Comparison of ENCODE assay signal across 8 cellular contexts in the genomic region with DNA sequence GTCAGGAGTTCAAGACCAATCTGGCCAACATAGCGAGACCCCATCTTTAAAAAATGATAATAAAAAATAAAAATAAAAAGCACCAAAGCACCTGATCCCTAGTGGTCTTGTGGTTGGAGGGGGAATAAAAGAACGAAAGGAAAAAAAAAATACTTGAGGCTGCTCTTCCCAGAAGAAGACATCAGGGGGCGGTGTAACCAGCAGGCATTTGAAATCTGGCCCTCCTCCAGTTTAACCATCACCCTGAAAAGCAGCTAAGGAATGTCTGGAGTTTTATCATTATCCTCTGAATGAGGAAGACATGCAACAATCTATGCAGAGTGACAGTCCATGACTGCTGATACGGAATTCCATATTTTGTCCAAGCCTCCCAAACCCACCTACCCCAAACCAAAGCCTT. TPM values are rescaled to one million over a fixed set of nuclear protein-coding genes. Genes with fewer than 3 reads are reported as not detected.
A peak's percentile ranks its signal among the peaks of the same experiment; 100 is the strongest.
DNase-seq lines count a peak whose midpoint lies in the region; ATAC-seq, FAIRE-seq and TF ChIP-seq lines count a peak whose summit lies in the region.

No MANE protein-coding gene starts in this region.

- TF ChIP-seq EP300 in A549 (IDR thresholded peaks at IDR 0.05), result no peak

- DNase-seq in A549 (ENCODE audit: low read depth in 1 of 2, low spot score in 1 of 2), result peak; percentile 32 to 51
- DNase-seq in GM10266 (ENCODE audit: extremely low spot score), result peak; percentile 62
- DNase-seq in Peyer's patch, result no peak
- peak; percentile 39 for DNase-seq in fibroblast of villous mesenchyme (ENCODE audit: low read depth)
- DNase-seq in mesenteric fat pad (ENCODE audit: low spot score), result no peak
- DNase-seq in NCI-H1092 (lab: John Stamatoyannopoulos, UW), result no peak
- no peak for DNase-seq in central memory CD4-positive, alpha-beta T cell

- H3K4me3 ChIP-seq in A549, result no peak overlapping the region
- no peak overlapping the region for H3K4me3 ChIP-seq in Peyer's patch
- H3K4me3 ChIP-seq in fibroblast of villous mesenchyme (ENCODE audit: low read depth, low read length), result no peak overlapping the region

- H3K27ac ChIP-seq in A549 (peak overlapping the region in 1 of 2 experiments; percentile 85; a peak in 3 of 6 replicates), Peyer's patch (no peak overlapping the region)

- POLR2A ChIA-PET in A549 (lab: Yijun Ruan, JAX), result interaction anchor here (1.3 kb wide), 1 partner anchor 13 kb away, joined by 4 read pairs; no protein-coding TSS in a partner anchor

- TF ChIP-seq CTCF in A549 (IDR thresholded peaks at IDR 0.05) (peak; percentile 46), GM10266 (IDR thresholded peaks at IDR 0.05; ENCODE audit: control insufficient read depth, insufficient read depth, low read depth, missing control alignments) (peak; percentile 33), Peyer's patch (IDR thresholded peaks at IDR 0.05) (peak in 5 of 6 experiments; percentile 24 to 50 (median 45)), fibroblast of villous mesenchyme (IDR thresholded peaks at IDR 0.05; ENCODE audit: insufficient read depth, low read depth, low read length) (peak; percentile 71)

- FAIRE-seq in A549 (lab: Jason Lieb, UNC), result no peak

- peak; percentile 20 to 26; a peak in 1 of 5 replicates for TF ChIP-seq RAD21 in A549 (conservative IDR thresholded peaks at IDR 0.05 in 1 of 2, IDR thresholded peaks at IDR 0.05 in 1 of 2)

- 34% methylated on average over 4 of the region's 4 CpGs for WGBS in A549 (ENCODE audit: missing lambda C conversion rate)

- CTCF ChIA-PET in A549 (lab: Yijun Ruan, JAX), result interaction anchor here (0.8 to 9.0 kb wide), 7 partner anchors 16 to 503 kb away, joined by 3 to 142 read pairs (median 4); partner anchors contain the start of genes MPST and TST

- H3K4me2 ChIP-seq in A549, result no peak overlapping the region

- TF ChIP-seq POLR2A in A549 (IDR thresholded peaks at IDR 0.05; ENCODE audit: low read length), result no peak
- no peak for TF ChIP-seq POLR2A in Peyer's patch (IDR thresholded peaks at IDR 0.05)

- H3K4me1 ChIP-seq in A549 (peaks cover 47% of the 10 kb centered on the region), Peyer's patch (peaks cover 0 to 29% (median 1%) of the 10 kb centered on the region in 4 donors)

- ATAC-seq in A549, result no peak
- ATAC-seq in GM21381 (IDR thresholded peaks at IDR 0.05; ENCODE audit: unreplicated experiment), result no peak

- no peaks in the 10 kb centered on the region for H3K27me3 ChIP-seq in Peyer's patch

- no peaks in the 10 kb centered on the region for H3K36me3 ChIP-seq in Peyer's patch

- no peaks in the 10 kb centered on the region for H3K9me3 ChIP-seq in A549
- no peaks in the 10 kb centered on the region for H3K9me3 ChIP-seq in Peyer's patch

TF ChIP-seq in A549, 52 proteins besides CTCF, POLR2A, EP300 and RAD21:
- TF ChIP-seq E2F6 (IDR thresholded peaks at IDR 0.05; ENCODE audit: borderline replicate concordance, low read depth), result no peak
- no peak for TF ChIP-seq GATA3 (IDR thresholded peaks at IDR 0.05; ENCODE audit: borderline replicate concordance)
- TF ChIP-seq SMC3 (IDR thresholded peaks at IDR 0.05), result 0 out of 3 replicates have a peak, but pooled peaks have one; percentile 16
- TF ChIP-seq ZNF302 (CRISPR knock-in tag; IDR thresholded peaks at IDR 0.05), result no peak
- TF ChIP-seq HEYL (CRISPR knock-in tag; IDR thresholded peaks at IDR 0.05), result no peak
- TF ChIP-seq ATOH8 (CRISPR knock-in tag; IDR thresholded peaks at IDR 0.05; ENCODE audit: low read depth), result no peak

RNA-seq across cellular contexts. Expression of gene KCTD17, which starts 5.6 kb away (rescaled TPM):
- 17.7 and 18.7 TPM in 2 replicates for polyA plus RNA-seq in A549 (2011; rRNA removed)
- polyA plus RNA-seq in A549 (2012; cell fraction: cytosol; rRNA removed), result 23.0 and 35.2 TPM in 2 replicates
- 49.7 and 59.1 TPM in 2 replicates for polyA plus RNA-seq in A549 (2012; cell fraction: nucleus; rRNA removed)
- polyA plus RNA-seq in A549 (2017; fragmentation: RNase III; extraction: RNeasy Plus Mini Kit Qiagen cat#74134 plus additional on column Dnase treatment), result 29.5 to 37.1 TPM (median 35.5 TPM) in 3 replicates
- polyA minus RNA-seq in A549 (2011; rRNA and poly(A)+ RNA removed), result 37.0 and 37.9 TPM in 2 replicates
- 10 to 100 TPM in 3 of 4 donors, 1 to 10 TPM in 1; 9.5 to 30.5 (median 13.5) TPM for total RNA-seq in Peyer's patch
- 28.9 and 34.1 TPM in 2 replicates for total RNA-seq in fibroblast of villous mesenchyme
- total RNA-seq in mesenteric fat pad, result 13.4 TPM

RNA-seq across cellular contexts. Expression of gene MPST, which starts 26.4 kb away (rescaled TPM):
- polyA plus RNA-seq in A549 (2011; rRNA removed) (40.6 and 44.2 TPM in 2 replicates), A549 (2017; fragmentation: RNase III; extraction: RNeasy Plus Mini Kit Qiagen cat#74134 plus additional on column Dnase treatment) (55.4 to 63.3 TPM (median 61.8 TPM) in 3 replicates)
- 109 and 153 TPM in 2 replicates for polyA plus RNA-seq in A549 (2012; cell fraction: cytosol; rRNA removed)
- 121 and 191 TPM in 2 replicates for polyA plus RNA-seq in A549 (2012; cell fraction: nucleus; rRNA removed)
- 20.0 and 24.3 TPM in 2 replicates for polyA minus RNA-seq in A549 (2011; rRNA and poly(A)+ RNA removed)
- total RNA-seq in Peyer's patch (100 to 1,000 TPM; 128 to 498 (median 394) TPM), fibroblast of villous mesenchyme (64.3 and 94.1 TPM in 2 replicates), mesenteric fat pad (63.8 TPM)

RNA-seq across cellular contexts. Expression of gene TST, which starts 26.7 kb away (rescaled TPM):
- 43.2 and 49.4 TPM in 2 replicates for polyA plus RNA-seq in A549 (2011; rRNA removed)
- 66.1 and 85.7 TPM in 2 replicates for polyA plus RNA-seq in A549 (2012; cell fraction: cytosol; rRNA removed)
- 69.8 and 75.9 TPM in 2 replicates for polyA plus RNA-seq in A549 (2012; cell fraction: nucleus; rRNA removed)
- 36.4 to 50.1 TPM (median 49.4 TPM) in 3 replicates for polyA plus RNA-seq in A549 (2017; fragmentation: RNase III; extraction: RNeasy Plus Mini Kit Qiagen cat#74134 plus additional on column Dnase treatment)
- 30.3 and 39.4 TPM in 2 replicates for polyA minus RNA-seq in A549 (2011; rRNA and poly(A)+ RNA removed)
- total RNA-seq in Peyer's patch, result 100 to 1,000 TPM in 3 of 4 donors, 10 to 100 TPM in 1; 93.3 to 485 (median 249) TPM
- total RNA-seq in fibroblast of villous mesenchyme, result 45.4 and 54.4 TPM in 2 replicates
- total RNA-seq in mesenteric fat pad, result 58.5 TPM

Comparison
In these comparisons a context has a peak if more than half of its experiments do, and no peak if none do; other contexts are left out.
1. DNase-seq: peak in A549 (2 of 2), GM10266 (single experiment) and fibroblast of villous mesenchyme (single experiment); none in Peyer's patch (0 of 3), mesenteric fat pad (single experiment), NCI-H1092 (single experiment) and central memory CD4-positive, alpha-beta T cell (single experiment).
2. Peak in every context shown above with its lines, with median percentiles within 50 percentile points of each other: CTCF ChIP-seq.